20 cellular contexts compared by ENCODE assay signal in the genomic region with DNA sequence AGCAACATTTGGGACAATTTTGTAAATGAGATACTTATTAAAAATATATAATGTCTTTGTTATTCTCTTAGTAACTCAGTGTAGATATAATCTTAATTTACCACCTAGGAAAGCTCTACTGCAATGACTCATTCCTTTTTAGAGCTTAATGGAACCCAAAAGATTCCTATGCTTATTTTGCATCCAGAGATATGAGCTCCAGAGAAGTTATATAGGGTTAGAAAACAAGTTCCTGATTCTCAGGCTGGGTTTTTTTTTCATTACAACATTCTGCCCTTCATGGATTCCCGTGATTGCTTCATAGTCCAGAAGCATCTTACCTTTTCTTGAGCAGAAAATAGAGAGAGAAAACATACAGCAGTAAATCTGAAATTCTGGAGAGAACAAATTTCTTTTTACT. TPM values are rescaled to one million over a fixed set of nuclear protein-coding genes. Genes with fewer than 3 reads are reported as not detected.
DNase-seq lines count a peak whose midpoint lies in the region; ATAC-seq, FAIRE-seq and TF ChIP-seq lines count a peak whose summit lies in the region.
"Had no signal": no experiment of that assay in that cellular context is flagged by ENCODE, and none has a peak within 500 bp of the region (broad histone marks: within the 10 kb centered on the region; RNA-seq: fewer than 3 reads in every experiment).

No MANE protein-coding gene starts in this region.

- FAIRE-seq in pancreas (lab: Jason Lieb, UNC): no peak
- FAIRE-seq: GM12878, GM19239, RCC 7860 had no signal

- H3K27ac ChIP-seq in ACC112 (ENCODE audit: low read depth, low read length) (peak overlapping the region; percentile 69), SK-N-SH (ENCODE audit: low read depth in 2 of 2, low read length in 1 of 2) (peak overlapping the region in 1 of 2 experiments; percentile 53; a peak in 2 of 4 replicates), esophagus muscularis mucosa (replicated peaks in 1 of 4) (no peak overlapping the region), pancreas (no peak overlapping the region), adrenal gland (no peak overlapping the region)

- H3K36me3 ChIP-seq in ACC112 (ENCODE audit: insufficient read depth, low read length) (no peaks in the 10 kb centered on the region), SK-N-SH (replicated peaks in 1 of 2; ENCODE audit: control insufficient read depth in 1 of 2, insufficient read depth in 2 of 2, low read length in 1 of 2) (no peaks in the 10 kb centered on the region), esophagus muscularis mucosa (no peaks in the 10 kb centered on the region), pancreas (no peaks in the 10 kb centered on the region), adrenal gland (replicated peaks in 1 of 2) (no peaks in the 10 kb centered on the region)
- H3K36me3 ChIP-seq: BE2C had no signal

- POLR2A ChIA-PET in SK-N-SH (lab: Yijun Ruan, JAX): no interaction called here

- no peak overlapping the region for H3K9ac ChIP-seq in SK-N-SH

- H3K4me3 ChIP-seq in ACC112 (ENCODE audit: low read depth, low read length) (no peak overlapping the region; the same call in 1 of the 2 replicates), SK-N-SH (ENCODE audit: low read depth in 2 of 2, low read length in 1 of 2) (no peak overlapping the region), esophagus muscularis mucosa (no peak overlapping the region), pancreas (no peak overlapping the region), adrenal gland (no peak overlapping the region)
- H3K4me3 ChIP-seq: GM12878, GM23338 had no signal

- TF ChIP-seq POLR2A in esophagus muscularis mucosa (IDR thresholded peaks at IDR 0.05; ENCODE audit: low read depth) (no peak), adrenal gland (IDR thresholded peaks at IDR 0.05) (no peak)

- DNase-seq in EH (ENCODE audit: low read depth): peak; percentile 36
- DNase-seq in SK-N-SH: no peak
- DNase-seq in esophagus muscularis mucosa (ENCODE audit: extremely low spot score): no peak
- DNase-seq in pancreas: no peak
- DNase-seq in adrenal gland: no peak
- DNase-seq: BE2C; CD4-positive, CD25-positive, alpha-beta regulatory T cell; EL; KBM-7; NCI-H1930; NCI-H345; NCI-H524 treated with DMSO at 0.1 percent for 48 hours; Right ventricle myocardium superior; T-helper 1 cell had no signal

- H3K9me3 ChIP-seq in SK-N-SH (no peaks in the 10 kb centered on the region), esophagus muscularis mucosa (no peaks in the 10 kb centered on the region), pancreas (no peaks in the 10 kb centered on the region), adrenal gland (replicated peaks in 1 of 3) (no peaks in the 10 kb centered on the region)
- H3K9me3 ChIP-seq: BE2C had no signal

- no peaks in the 10 kb centered on the region for H3K27me3 ChIP-seq in ACC112 (ENCODE audit: insufficient read depth, low read length)
- H3K27me3 ChIP-seq in SK-N-SH (ENCODE audit: insufficient read depth): no peaks in the 10 kb centered on the region
- H3K27me3 ChIP-seq in esophagus muscularis mucosa: no peaks in the 10 kb centered on the region
- H3K27me3 ChIP-seq in pancreas: no peaks in the 10 kb centered on the region
- H3K27me3 ChIP-seq in adrenal gland: no peaks in the 10 kb centered on the region
- H3K27me3 ChIP-seq: BE2C had no signal

- ATAC-seq in esophagus mucosa (peak; percentile 6), pancreas (no peak)
- ATAC-seq: GM12878, GM23338 had no signal

- intact Hi-C loops in esophagus muscularis mucosa (cut with DNase I) (no loop called here), pancreas (cut with DNase I) (no loop called here), adrenal gland (cut with DNase I) (no loop called here)

- no peaks in the 10 kb centered on the region for H3K79me2 ChIP-seq in ACC112 (ENCODE audit: control insufficient read depth, insufficient read depth, low read length, unreplicated experiment)
- no peaks in the 10 kb centered on the region for H3K79me2 ChIP-seq in SK-N-SH (ENCODE audit: insufficient read depth)

- no peak for TF ChIP-seq EP300 in SK-N-SH (IDR thresholded peaks at IDR 0.05; ENCODE audit: borderline replicate concordance in 1 of 2, low read depth in 1 of 2, low read length in 1 of 2)
- no peak for TF ChIP-seq EP300 in esophagus muscularis mucosa (IDR thresholded peaks at IDR 0.05)

- peaks cover 47% of the 10 kb centered on the region for H3F3A ChIP-seq in SK-N-SH (replicated peaks; ENCODE audit: insufficient read depth)

- peaks cover 42% of the 10 kb centered on the region for H3K4me1 ChIP-seq in ACC112 (ENCODE audit: control insufficient read depth, insufficient read depth, low read length, unreplicated experiment)
- peaks cover 0 to 17% of the 10 kb centered on the region in 2 experiments; a peak in 2 of 4 replicates for H3K4me1 ChIP-seq in SK-N-SH (ENCODE audit: control insufficient read depth in 1 of 2, insufficient read depth in 2 of 2, low read depth in 1 of 2, low read length in 1 of 2)
- H3K4me1 ChIP-seq in esophagus muscularis mucosa: no peaks in the 10 kb centered on the region
- H3K4me1 ChIP-seq in pancreas: peaks cover 0 to 9% (median 2%) of the 10 kb centered on the region in 3 donors
- H3K4me1 ChIP-seq in adrenal gland (replicated peaks in 1 of 2): peaks cover 0 to 16% of the 10 kb centered on the region in 2 donors
- H3K4me1 ChIP-seq: BE2C had no signal

- WGBS in SK-N-SH (ENCODE audit: low lambda C conversion rate): 15% methylated on average over 1 of the region's 1 CpG
- 91% methylated on average over 1 of the region's 1 CpG for WGBS in esophagus muscularis mucosa
- WGBS in pancreas, 2 donors: 86 to 89% methylated on average over 1 of the region's 1 CpG
- WGBS in adrenal gland, 4 donors: 90 to 96% (median 95%) methylated on average over 1 of the region's 1 CpG

- CTCF ChIA-PET in SK-N-SH (lab: Yijun Ruan, JAX): no interaction called here

- no peaks in the 10 kb centered on the region for H3K9me2 ChIP-seq in SK-N-SH

- H3K4me2 ChIP-seq in SK-N-SH: no peak overlapping the region
- H3K4me2 ChIP-seq: GM23338 had no signal

- no peaks in the 10 kb centered on the region for H4K20me1 ChIP-seq in SK-N-SH (ENCODE audit: insufficient read depth)

- TF ChIP-seq RAD21 in SK-N-SH (IDR thresholded peaks at IDR 0.05; ENCODE audit: low read length): no peak

- TF ChIP-seq CTCF in SK-N-SH (IDR thresholded peaks at IDR 0.05): no peak
- no peak for TF ChIP-seq CTCF in esophagus muscularis mucosa (IDR thresholded peaks at IDR 0.05)
- TF ChIP-seq CTCF in pancreas (IDR thresholded peaks at IDR 0.05): no peak
- TF ChIP-seq CTCF in adrenal gland (IDR thresholded peaks at IDR 0.05): no peak

- H2AFZ ChIP-seq in ACC112 (ENCODE audit: low read length, unreplicated experiment) (peak overlapping the region; percentile 59), SK-N-SH (ENCODE audit: low read depth) (no peak overlapping the region)
- H2AFZ ChIP-seq: GM23338 had no signal

TF ChIP-seq in SK-N-SH, 30 proteins besides CTCF, POLR2A, EP300 and RAD21:
- TF ChIP-seq, protein P1, sequence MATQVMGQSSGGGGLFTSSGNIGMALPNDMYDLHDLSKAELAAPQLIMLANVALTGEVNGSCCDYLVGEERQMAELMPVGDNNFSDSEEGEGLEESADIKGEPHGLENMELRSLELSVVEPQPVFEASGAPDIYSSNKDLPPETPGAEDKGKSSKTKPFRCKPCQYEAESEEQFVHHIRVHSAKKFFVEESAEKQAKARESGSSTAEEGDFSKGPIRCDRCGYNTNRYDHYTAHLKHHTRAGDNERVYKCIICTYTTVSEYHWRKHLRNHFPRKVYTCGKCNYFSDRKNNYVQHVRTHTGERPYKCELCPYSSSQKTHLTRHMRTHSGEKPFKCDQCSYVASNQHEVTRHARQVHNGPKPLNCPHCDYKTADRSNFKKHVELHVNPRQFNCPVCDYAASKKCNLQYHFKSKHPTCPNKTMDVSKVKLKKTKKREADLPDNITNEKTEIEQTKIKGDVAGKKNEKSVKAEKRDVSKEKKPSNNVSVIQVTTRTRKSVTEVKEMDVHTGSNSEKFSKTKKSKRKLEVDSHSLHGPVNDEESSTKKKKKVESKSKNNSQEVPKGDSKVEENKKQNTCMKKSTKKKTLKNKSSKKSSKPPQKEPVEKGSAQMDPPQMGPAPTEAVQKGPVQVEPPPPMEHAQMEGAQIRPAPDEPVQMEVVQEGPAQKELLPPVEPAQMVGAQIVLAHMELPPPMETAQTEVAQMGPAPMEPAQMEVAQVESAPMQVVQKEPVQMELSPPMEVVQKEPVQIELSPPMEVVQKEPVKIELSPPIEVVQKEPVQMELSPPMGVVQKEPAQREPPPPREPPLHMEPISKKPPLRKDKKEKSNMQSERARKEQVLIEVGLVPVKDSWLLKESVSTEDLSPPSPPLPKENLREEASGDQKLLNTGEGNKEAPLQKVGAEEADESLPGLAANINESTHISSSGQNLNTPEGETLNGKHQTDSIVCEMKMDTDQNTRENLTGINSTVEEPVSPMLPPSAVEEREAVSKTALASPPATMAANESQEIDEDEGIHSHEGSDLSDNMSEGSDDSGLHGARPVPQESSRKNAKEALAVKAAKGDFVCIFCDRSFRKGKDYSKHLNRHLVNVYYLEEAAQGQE (IDR thresholded peaks at IDR 0.05; ENCODE audit: low read depth, low read length): no peak
- 0 out of 2 replicates have a peak, but pooled peaks have one; percentile 3 for TF ChIP-seq FOSL2 (IDR thresholded peaks at IDR 0.05; ENCODE audit: borderline replicate concordance, low read depth)
- no peak for TF ChIP-seq TCF12 (IDR thresholded peaks at IDR 0.05)

RNA-seq across cellular contexts. Expression of a gene that starts 57.9 kb away (rescaled TPM):
- polyA plus RNA-seq in SK-N-SH (2012; rRNA removed) (6.0 and 7.7 TPM in 2 replicates), pancreas (10 to 100 TPM in 1 of 2 donors, 1 to 10 TPM in 1; 1.9 to 13.6 TPM), adrenal gland (1 to 10 TPM; 1.9 to 3.4 (median 2.1) TPM)
- 6.9 and 7.8 TPM in 2 replicates for polyA plus RNA-seq in SK-N-SH (2012; cell fraction: cytosol; rRNA removed)
- 5.1 and 15.7 TPM in 2 replicates for polyA plus RNA-seq in SK-N-SH (2012; cell fraction: nucleus; rRNA removed)
- total RNA-seq in esophagus mucosa (3.2 TPM), esophagus muscularis mucosa (1 to 10 TPM in 1 of 4 donors, not detected in 3; 8.0 TPM), pancreas (10 to 100 TPM in 2 of 6 donors, 1 to 10 TPM in 2, under 1 TPM in 2; 0.37 to 43.2 (median 2.9) TPM), adrenal gland (1 to 10 TPM in 7 of 8 donors, under 1 TPM in 1; 0.52 to 3.1 (median 1.6) TPM)
- total RNA-seq: GM23338, Right ventricle myocardium superior had no signal
